In the genomic region with DNA sequence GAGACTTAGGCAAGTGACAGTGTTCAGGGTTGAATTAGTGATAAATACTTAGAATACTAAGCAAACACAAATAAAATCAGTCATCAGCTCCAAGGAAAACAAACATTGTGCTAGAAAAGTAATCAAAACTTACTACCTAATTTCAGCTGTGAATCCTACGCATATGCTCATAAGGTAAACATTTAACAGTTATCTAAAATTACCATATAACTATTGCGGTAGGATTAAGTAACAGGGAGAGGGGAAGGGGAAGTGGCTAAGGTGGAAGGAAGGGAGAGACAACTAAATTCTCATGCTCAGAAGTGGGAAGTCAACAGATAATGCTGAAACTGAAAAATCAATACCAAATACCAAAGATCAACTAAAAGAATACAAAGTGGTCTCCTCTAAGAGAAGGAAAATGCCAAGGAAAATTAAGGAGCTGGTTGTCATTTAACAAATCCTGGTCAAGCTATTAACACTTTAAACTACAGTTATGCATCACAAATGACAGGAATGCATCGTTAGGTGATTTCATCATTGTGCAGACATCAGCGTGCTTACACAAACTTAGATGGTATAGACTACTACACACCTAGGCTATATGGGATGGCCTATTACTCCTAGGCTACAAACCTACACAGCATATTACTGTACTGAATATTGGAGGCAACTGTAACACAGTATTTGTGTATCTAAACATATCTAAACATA, we compare ENCODE assay signal across 19 cellular contexts. TPM values are rescaled to one million over a fixed set of nuclear protein-coding genes. Genes with fewer than 3 reads are reported as not detected.
A peak's percentile ranks its signal among the peaks of the same experiment; 100 is the strongest.
DNase-seq lines count a peak whose midpoint lies in the region; ATAC-seq, FAIRE-seq and TF ChIP-seq lines count a peak whose summit lies in the region.
"Had no signal": no experiment of that assay in that cellular context is flagged by ENCODE, and none has a peak within 500 bp of the region (broad histone marks: within the 10 kb centered on the region; RNA-seq: fewer than 3 reads in every experiment).

No MANE protein-coding gene starts in this region.

- no peak overlapping the region for H3K9ac ChIP-seq in kidney (ENCODE audit: low read length in 2 of 2)

- peaks cover 15% of the 10 kb centered on the region for H3K36me3 Mint-ChIP-seq in HFFc6 (ENCODE audit: low read depth)
- H3K36me3 Mint-ChIP-seq in endothelial cell (ENCODE audit: low read depth, unreplicated experiment), result no peaks in the 10 kb centered on the region
- H3K36me3 Mint-ChIP-seq in activated T-helper 2 cell treated with anti-CD3 and anti-CD28 coated beads, Interferon-gamma antibody, Interleukin-2, Interleukin-4, amounts not matched to agents 10 μg/mL and 5 μg/mL and 100 μg/mL, durations not matched to agents 14 hours and 24 hours and 36 hours (ENCODE audit: low read depth), result peaks cover 6% of the 10 kb centered on the region

- no peaks in the 10 kb centered on the region for H3K36me3 ChIP-seq in pancreas
- no peaks in the 10 kb centered on the region for H3K36me3 ChIP-seq in kidney (ENCODE audit: control insufficient read depth in 1 of 2, insufficient read depth in 2 of 2, low read length in 2 of 2)
- H3K36me3 ChIP-seq: gastroesophageal sphincter had no signal

- H3K27me3 Mint-ChIP-seq in HFFc6 (ENCODE audit: insufficient read depth) (no peaks in the 10 kb centered on the region), endothelial cell (ENCODE audit: unreplicated experiment) (no peaks in the 10 kb centered on the region)
- no peaks in the 10 kb centered on the region for H3K27me3 Mint-ChIP-seq in activated T-helper 2 cell treated with anti-CD3 and anti-CD28 coated beads, Interferon-gamma antibody, Interleukin-2, Interleukin-4, amounts not matched to agents 10 μg/mL and 5 μg/mL and 100 μg/mL, durations not matched to agents 14 hours and 24 hours and 36 hours (ENCODE audit: low read depth)
- H3K27me3 Mint-ChIP-seq: stimulated activated naive CD8-positive, alpha-beta T cell treated with anti-CD3 and anti-CD28 coated beads, Interleukin-15, Interleukin-2, amounts not matched to agents 100 ng/mL and 50 ng/mL, for 24 hours had no signal

- no peak overlapping the region for H3K4me3 ChIP-seq in pancreas
- H3K4me3 ChIP-seq in kidney (ENCODE audit: low read length in 2 of 2), result no peak overlapping the region
- H3K4me3 ChIP-seq: gastroesophageal sphincter, sigmoid colon had no signal

- FAIRE-seq in pancreas (lab: Jason Lieb, UNC) (no peak), kidney (lab: Jason Lieb, UNC) (no peak)
- FAIRE-seq: G401.6 had no signal

- H3K4me1 ChIP-seq in pancreas (peaks cover 3 to 9% (median 8%) of the 10 kb centered on the region in 3 donors), kidney (ENCODE audit: control insufficient read depth in 1 of 2, insufficient read depth in 1 of 2, low read depth in 1 of 2, low read length in 2 of 2) (no peaks in the 10 kb centered on the region)
- H3K4me1 ChIP-seq: gastroesophageal sphincter had no signal

- H3K9me3 ChIP-seq in pancreas (no peaks in the 10 kb centered on the region), kidney (ENCODE audit: control insufficient read depth in 1 of 2, low read length in 2 of 2) (no peaks in the 10 kb centered on the region)
- H3K9me3 ChIP-seq: gastroesophageal sphincter, sigmoid colon had no signal

- H3K9me3 Mint-ChIP-seq in HFFc6 (no peaks in the 10 kb centered on the region), endothelial cell (ENCODE audit: unreplicated experiment) (no peaks in the 10 kb centered on the region)
- H3K9me3 Mint-ChIP-seq in activated T-helper 2 cell treated with anti-CD3 and anti-CD28 coated beads, Interferon-gamma antibody, Interleukin-2, Interleukin-4, amounts not matched to agents 10 μg/mL and 5 μg/mL and 100 μg/mL, durations not matched to agents 14 hours and 24 hours and 36 hours, result no peaks in the 10 kb centered on the region
- H3K9me3 Mint-ChIP-seq: CD8-positive, alpha-beta T cell; stimulated activated naive CD8-positive, alpha-beta T cell treated with anti-CD3 and anti-CD28 coated beads, Interleukin-15, Interleukin-2, amounts not matched to agents 100 ng/mL and 50 ng/mL, for 24 hours had no signal

- H3K4me1 Mint-ChIP-seq in HFFc6 (ENCODE audit: low read depth), result peaks cover 33% of the 10 kb centered on the region
- peaks cover 6% of the 10 kb centered on the region for H3K4me1 Mint-ChIP-seq in endothelial cell (ENCODE audit: unreplicated experiment)
- H3K4me1 Mint-ChIP-seq in activated T-helper 2 cell treated with anti-CD3 and anti-CD28 coated beads, Interferon-gamma antibody, Interleukin-2, Interleukin-4, amounts not matched to agents 10 μg/mL and 5 μg/mL and 100 μg/mL, durations not matched to agents 14 hours and 24 hours and 36 hours (ENCODE audit: low read depth), result peaks cover 22% of the 10 kb centered on the region

- WGBS in pancreas, 2 donors, result 44 to 46% methylated on average over 4 of the region's 4 CpGs

- H3K27ac Mint-ChIP-seq in HFFc6 (peak overlapping the region; percentile 52), endothelial cell (ENCODE audit: unreplicated experiment) (peak overlapping the region; percentile 0)
- no peak overlapping the region for H3K27ac Mint-ChIP-seq in activated T-helper 2 cell treated with anti-CD3 and anti-CD28 coated beads, Interferon-gamma antibody, Interleukin-2, Interleukin-4, amounts not matched to agents 10 μg/mL and 5 μg/mL and 100 μg/mL, durations not matched to agents 14 hours and 24 hours and 36 hours
- H3K27ac Mint-ChIP-seq: CD8-positive, alpha-beta T cell; stimulated activated naive CD8-positive, alpha-beta T cell treated with anti-CD3 and anti-CD28 coated beads, Interleukin-15, Interleukin-2, amounts not matched to agents 100 ng/mL and 50 ng/mL, for 24 hours had no signal

- intact Hi-C loops in pancreas (cut with DNase I) (no loop called here), kidney (cut with DNase I) (no loop called here)
- intact Hi-C loops in activated T-helper 2 cell treated with anti-CD3 and anti-CD28 coated beads, Interferon-gamma antibody, Interleukin-2, Interleukin-4, amounts not matched to agents 10 μg/mL and 5 μg/mL and 100 μg/mL, durations not matched to agents 14 hours and 24 hours and 36 hours (cut with micrococcal nuclease), result no loop called here

- TF ChIP-seq CTCF in HFFc6 (IDR thresholded peaks at IDR 0.05) (no peak), endothelial cell (IDR thresholded peaks at IDR 0.05; ENCODE audit: unreplicated experiment) (no peak), pancreas (IDR thresholded peaks at IDR 0.05) (no peak), kidney (IDR thresholded peaks at IDR 0.05; ENCODE audit: borderline replicate concordance, extremely low read depth, insufficient read depth) (no peak)

- ATAC-seq in pancreas, result peak; percentile 40 to 53 (median 49)
- no peak for ATAC-seq in GM21786 (IDR thresholded peaks at IDR 0.05; ENCODE audit: unreplicated experiment)
- ATAC-seq: CD8-positive, alpha-beta T cell; gastroesophageal sphincter; left colon had no signal

- H3K4me3 Mint-ChIP-seq in HFFc6 (no peak overlapping the region), endothelial cell (ENCODE audit: unreplicated experiment) (peak overlapping the region; percentile 0)
- no peak overlapping the region for H3K4me3 Mint-ChIP-seq in activated T-helper 2 cell treated with anti-CD3 and anti-CD28 coated beads, Interferon-gamma antibody, Interleukin-2, Interleukin-4, amounts not matched to agents 10 μg/mL and 5 μg/mL and 100 μg/mL, durations not matched to agents 14 hours and 24 hours and 36 hours (ENCODE audit: low read depth)
- H3K4me3 Mint-ChIP-seq: CD8-positive, alpha-beta T cell; neural crest cell; stimulated activated naive CD8-positive, alpha-beta T cell treated with anti-CD3 and anti-CD28 coated beads, Interleukin-15, Interleukin-2, amounts not matched to agents 100 ng/mL and 50 ng/mL, for 24 hours had no signal

- H3K27ac ChIP-seq in pancreas (no peak overlapping the region), kidney (ENCODE audit: low read depth in 2 of 2, low read length in 2 of 2) (no peak overlapping the region)
- H3K27ac ChIP-seq: gastroesophageal sphincter, sigmoid colon had no signal

- no peaks in the 10 kb centered on the region for H3K27me3 ChIP-seq in pancreas
- H3K27me3 ChIP-seq: gastroesophageal sphincter, sigmoid colon had no signal

- DNase-seq in HFFc6, result no peak
- DNase-seq in OCI-M1 (lab: John Stamatoyannopoulos, UW), result peak; percentile 73
- no peak for DNase-seq in endothelial cell (ENCODE audit: low spot score)
- no peak for DNase-seq in pancreas
- DNase-seq in activated T-cell treated with anti-CD3 and anti-CD28 coated beads for 4 hours, result no peak
- no peak for DNase-seq in activated T-helper 2 cell treated with anti-CD3 and anti-CD28 coated beads, Interferon-gamma antibody, Interleukin-2, Interleukin-4, amounts not matched to agents 10 μg/mL and 5 μg/mL and 100 μg/mL, durations not matched to agents 14 hours and 24 hours and 36 hours (ENCODE audit: low spot score)
- no peak for DNase-seq in kidney
- DNase-seq: activated effector memory CD4-positive, alpha-beta T cell treated with Interleukin-2 at 50 U/mL for 16 hours; CD8-positive, alpha-beta T cell; left colon; NCI-H2107; sigmoid colon; T-helper 1 cell had no signal

RNA-seq across cellular contexts. Expression of gene USP32, which starts 20.0 kb away (rescaled TPM):
- 10 to 100 TPM; 46.7 to 57.3 (median 51.7) TPM for total RNA-seq in HFFc6 (2021; fragmentation: NEBNext Ultra II Directional; extraction: Animal tissue kit (Norgen Biotek cat#: 25700))
- total RNA-seq in endothelial cell (ENCODE audit: unreplicated experiment) (37.4 TPM), pancreas (10 to 100 TPM; 14.1 to 25.5 (median 16.2) TPM), kidney (53.1 TPM)
- polyA plus RNA-seq in pancreas (1 to 10 TPM; 7.7 to 9.5 TPM), kidney (ENCODE audit: insufficient read depth, low read depth, low replicate concordance) (14.6 TPM)
- total RNA-seq in activated T-helper 2 cell treated with anti-CD3 and anti-CD28 coated beads, Interferon-gamma antibody, Interleukin-2, Interleukin-4, amounts not matched to agents 10 μg/mL and 5 μg/mL and 100 μg/mL, durations not matched to agents 14 hours and 24 hours and 36 hours, result 31.9 and 36.3 TPM in 2 replicates

RNA-seq across cellular contexts. Expression of gene CHCT1, which starts 50.3 kb away (rescaled TPM):
- total RNA-seq in HFFc6 (2021; fragmentation: NEBNext Ultra II Directional; extraction: Animal tissue kit (Norgen Biotek cat#: 25700)), result not detected
- total RNA-seq in endothelial cell (ENCODE audit: unreplicated experiment) (not detected), pancreas (not detected), kidney (not detected)
- polyA plus RNA-seq in pancreas (under 1 TPM in 1 of 2 donors, not detected in 1; 0.14 TPM), kidney (ENCODE audit: insufficient read depth, low read depth, low replicate concordance) (not detected)
- 0.43 and 0.55 TPM in 2 replicates for total RNA-seq in activated T-helper 2 cell treated with anti-CD3 and anti-CD28 coated beads, Interferon-gamma antibody, Interleukin-2, Interleukin-4, amounts not matched to agents 10 μg/mL and 5 μg/mL and 100 μg/mL, durations not matched to agents 14 hours and 24 hours and 36 hours
- total RNA-seq: CD8-positive, alpha-beta T cell; gastroesophageal sphincter; left colon; neural crest cell; OCI-LY7; sigmoid colon had no signal
- polyA plus RNA-seq: sigmoid colon had no signal
